ENCODE assay signal across 9 cellular contexts in genomic region chr2:201148434-201148833, GRCh38. TPM values are rescaled to one million over a fixed set of nuclear protein-coding genes. Genes with fewer than 3 reads are reported as not detected.
DNase-seq lines count a peak whose midpoint lies in the region; ATAC-seq, FAIRE-seq and TF ChIP-seq lines count a peak whose summit lies in the region.
"Had no signal": no experiment of that assay in that cellular context is flagged by ENCODE, and none has a peak within 500 bp of the region (broad histone marks: within the 10 kb centered on the region; RNA-seq: fewer than 3 reads in every experiment).

No MANE protein-coding gene starts in this region.

- H3K4me1 ChIP-seq in keratinocyte (ENCODE audit: control insufficient read depth, extremely low read depth, insufficient read depth, low read length) (peaks cover 47% of the 10 kb centered on the region), small intestine (ENCODE audit: control insufficient read depth in 2 of 2, insufficient read depth in 1 of 2, low read depth in 1 of 2, low read length in 1 of 2) (peaks cover 11 to 19% of the 10 kb centered on the region in 2 donors)

- dilution Hi-C loops in keratinocyte (cut with MboI; ENCODE audit: extremely low pct_ligation_motif_present, low sequenced_read_pairs), result no loop called here

- H3K79me2 ChIP-seq in keratinocyte (ENCODE audit: control insufficient read depth, insufficient read depth, low read length), result peaks cover 11% of the 10 kb centered on the region

- peak overlapping the region; percentile 75 for H3K9ac ChIP-seq in keratinocyte (ENCODE audit: control insufficient read depth, extremely low read depth, insufficient read depth, low read length)

- H3K27me3 ChIP-seq in keratinocyte (ENCODE audit: control insufficient read depth, extremely low read depth, insufficient read depth, low read length) (no peaks in the 10 kb centered on the region), small intestine (ENCODE audit: control insufficient read depth in 2 of 2, insufficient read depth in 2 of 2, low read length in 2 of 2) (no peaks in the 10 kb centered on the region)

- peak; percentile 42 for DNase-seq in NCI-H82 (lab: John Stamatoyannopoulos, UW)
- DNase-seq in NCI-H82 treated with DMSO at 0.1 percent for 48 hours (lab: John Stamatoyannopoulos, UW; ENCODE audit: unreplicated experiment), result no peak
- no peak for DNase-seq in keratinocyte (ENCODE audit: low read depth, low spot score)
- DNase-seq in small intestine, result peak; percentile 58
- no peak for DNase-seq in foreskin melanocyte
- DNase-seq in activated T-cell treated with anti-CD3 and anti-CD28 coated beads, Interleukin-2, amount 50 U/mL, for 48 hours, result no peak
- no peak for DNase-seq in epidermal melanocyte (ENCODE audit: insufficient read length, low spot score)
- DNase-seq: NCI-H1092 had no signal

- H3K9me1 ChIP-seq in keratinocyte (ENCODE audit: control insufficient read depth, extremely low read depth, insufficient read depth, low read length), result no peaks in the 10 kb centered on the region

- H3K36me3 ChIP-seq in keratinocyte (ENCODE audit: control insufficient read depth in 2 of 2, extremely low read depth in 1 of 2, insufficient read depth in 2 of 2, low read length in 2 of 2) (peaks cover 11 to 16% of the 10 kb centered on the region in 2 experiments), small intestine (ENCODE audit: control insufficient read depth in 2 of 2, insufficient read depth in 2 of 2, low read length in 2 of 2) (peaks cover 5 to 19% of the 10 kb centered on the region in 2 donors)

- H3K27ac ChIP-seq in keratinocyte (ENCODE audit: control insufficient read depth, insufficient read depth, low read length), result peak overlapping the region; percentile 96
- H3K27ac ChIP-seq in small intestine (ENCODE audit: low read depth in 1 of 2, low read length in 1 of 2), result peak overlapping the region; percentile 95 to 96

- H3K9me3 ChIP-seq in keratinocyte (ENCODE audit: control insufficient read depth, low read depth, low read length) (no peaks in the 10 kb centered on the region), small intestine (ENCODE audit: control insufficient read depth, low read depth) (no peaks in the 10 kb centered on the region)

- H3K4me3 ChIP-seq in keratinocyte (ENCODE audit: control insufficient read depth in 2 of 3, extremely low read depth in 1 of 3, insufficient read depth in 2 of 3, low read depth in 1 of 3, low read length in 3 of 3) (peak overlapping the region in 2 of 3 experiments; percentile 2 to 14), small intestine (ENCODE audit: low read depth in 1 of 2, low read length in 2 of 2) (no peak overlapping the region)

- 13 to 57% (median 45%) methylated on average over 1 of the region's 1 CpG for WGBS in small intestine, 3 donors

- ATAC-seq in SK-N-SH treated with all-trans-retinoic acid at 6 μM for 48 hours, result no peak

- no peaks in the 10 kb centered on the region for H4K20me1 ChIP-seq in keratinocyte (ENCODE audit: control insufficient read depth, extremely low read depth, insufficient read depth, low read length)

- no peak for FAIRE-seq in keratinocyte (lab: Jason Lieb, UNC)
- no peak for FAIRE-seq in small intestine (lab: Jason Lieb, UNC)

- TF ChIP-seq CTCF in keratinocyte (optimal IDR thresholded peaks at IDR 0.05 in 1 of 3, IDR thresholded peaks at IDR 0.05 in 1 of 3, conservative IDR thresholded peaks at IDR 0.05 in 1 of 3; ENCODE audit: extremely low read depth in 1 of 3, insufficient read depth in 2 of 3, low read length in 3 of 3), result no peak

- peak overlapping the region; percentile 68 for H3K4me2 ChIP-seq in keratinocyte (ENCODE audit: control insufficient read depth, extremely low read depth, insufficient read depth, low read depth, low read length)

- H2AFZ ChIP-seq in keratinocyte (ENCODE audit: control insufficient read depth, low read length), result no peak overlapping the region

TF ChIP-seq in SK-N-SH treated with all-trans-retinoic acid at 6 μM for 48 hours, 23 proteins besides CTCF, POLR2A, EP300 and RAD21:
- TF ChIP-seq TOX (CRISPR knock-in tag; IDR thresholded peaks at IDR 0.05; ENCODE audit: borderline replicate concordance) (no peak), TCF4 (CRISPR knock-in tag; IDR thresholded peaks at IDR 0.05; ENCODE audit: borderline replicate concordance) (no peak), ESRRG (CRISPR knock-in tag; IDR thresholded peaks at IDR 0.05) (no peak), CREB5 (CRISPR knock-in tag; IDR thresholded peaks at IDR 0.05; ENCODE audit: low read depth) (no peak), ZFP3 (CRISPR knock-in tag; IDR thresholded peaks at IDR 0.05) (peak; percentile 8; the same call in 1 of the 2 replicates), CSDC2 (CRISPR knock-in tag; IDR thresholded peaks at IDR 0.05) (no peak), PPARA (CRISPR knock-in tag; IDR thresholded peaks at IDR 0.05; ENCODE audit: borderline replicate concordance) (no peak), ISL1 (CRISPR knock-in tag; IDR thresholded peaks at IDR 0.05) (0 out of 2 replicates have a peak, but pooled peaks have one; percentile 6), SNAI2 (CRISPR knock-in tag; IDR thresholded peaks at IDR 0.05) (no peak), ZNF8 (CRISPR knock-in tag; IDR thresholded peaks at IDR 0.05) (no peak)

RNA-seq across cellular contexts. Expression of gene CFLAR, which starts 32.5 kb away (rescaled TPM):
- polyA plus RNA-seq in keratinocyte, result 34.2 to 49.0 TPM (median 37.3 TPM) in 3 replicates
- 99.9 TPM for polyA plus RNA-seq in keratinocyte (2011; ENCODE audit: low read depth)
- polyA plus RNA-seq in keratinocyte (2011; cell fraction: cytosol; rRNA removed), result 30.0 and 42.3 TPM in 2 replicates
- polyA plus RNA-seq in keratinocyte (2011; cell fraction: nucleus; rRNA removed), result 135 and 160 TPM in 2 replicates
- 34.7 and 74.4 TPM in 2 replicates for polyA plus RNA-seq in keratinocyte (2012; ENCODE audit: low replicate concordance)
- 39.4 to 118 TPM (median 114 TPM) in 3 replicates for polyA minus RNA-seq in keratinocyte
- polyA minus RNA-seq in keratinocyte (2011; cell fraction: cytosol; rRNA and poly(A)+ RNA removed), result 22.4 TPM
- polyA minus RNA-seq in keratinocyte (2011; cell fraction: nucleus; rRNA and poly(A)+ RNA removed), result 95.2 and 170 TPM in 2 replicates
- 10 to 100 TPM; 26.4 to 50.0 (median 44.2) TPM for polyA plus RNA-seq in small intestine

RNA-seq across cellular contexts. Expression of gene CASP10, which starts 34.5 kb away (rescaled TPM):
- polyA plus RNA-seq in keratinocyte (5.0 to 7.1 TPM (median 6.6 TPM) in 3 replicates), small intestine (10 to 100 TPM; 11.6 to 21.7 (median 17.9) TPM)
- polyA plus RNA-seq in keratinocyte (2011; ENCODE audit: low read depth), result 2.4 TPM
- polyA plus RNA-seq in keratinocyte (2011; cell fraction: cytosol; rRNA removed), result 3.2 and 5.9 TPM in 2 replicates
- 9.4 and 10.9 TPM in 2 replicates for polyA plus RNA-seq in keratinocyte (2011; cell fraction: nucleus; rRNA removed)
- polyA plus RNA-seq in keratinocyte (2012; ENCODE audit: low replicate concordance), result 2.5 and 3.0 TPM in 2 replicates
- 3.6 to 13.8 TPM (median 13.0 TPM) in 3 replicates for polyA minus RNA-seq in keratinocyte
- polyA minus RNA-seq in keratinocyte (2011; cell fraction: cytosol; rRNA and poly(A)+ RNA removed), result 5.6 TPM
- polyA minus RNA-seq in keratinocyte (2011; cell fraction: nucleus; rRNA and poly(A)+ RNA removed), result 6.8 and 12.0 TPM in 2 replicates

Comparison
In these comparisons a context has a peak if more than half of its experiments do, and no peak if none do; other contexts are left out.
1. DNase-seq: peak in NCI-H82 (single experiment) and small intestine (single experiment); none in NCI-H82 treated with DMSO at 0.1 percent for 48 hours (single experiment), keratinocyte (single experiment), foreskin melanocyte (single experiment), activated T-cell treated with anti-CD3 and anti-CD28 coated beads, Interleukin-2, amount 50 U/mL, for 48 hours (0 of 2) and epidermal melanocyte (single experiment).
2. H3K4me3 ChIP-seq: peak in keratinocyte (2 of 3); none in small intestine (0 of 2).